In the genomic region with DNA sequence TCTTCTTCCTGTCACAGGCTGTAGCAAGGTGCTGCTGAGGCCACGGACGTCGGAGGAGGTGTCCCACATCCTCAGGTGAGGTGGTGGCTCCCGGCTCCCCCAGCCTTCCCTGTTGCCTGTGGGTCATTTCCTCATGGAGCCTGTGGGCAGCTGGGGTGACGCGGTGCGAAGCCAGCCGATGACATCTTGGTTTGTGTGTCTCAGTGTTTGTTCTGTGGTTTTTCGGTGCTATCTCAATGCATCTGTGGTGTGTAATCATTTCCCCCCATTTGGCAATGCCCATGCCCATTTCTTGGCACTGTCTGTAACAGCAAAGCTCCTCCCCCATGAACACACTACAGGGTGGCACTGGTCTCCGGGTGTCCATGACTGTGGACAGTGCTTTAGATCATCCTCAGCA, we compare ENCODE assay signal across 12 cellular contexts.
A peak's percentile ranks its signal among the peaks of the same experiment; 100 is the strongest.
DNase-seq lines count a peak whose midpoint lies in the region; ATAC-seq and TF ChIP-seq lines count a peak whose summit lies in the region.
"Had no signal": no experiment of that assay in that cellular context is flagged by ENCODE, and none has a peak within 500 bp of the region (broad histone marks: within the 10 kb centered on the region; RNA-seq: fewer than 3 reads in every experiment).

No MANE protein-coding gene starts in this region.

- TF ChIP-seq CTCF in Loucy (conservative IDR thresholded peaks at IDR 0.05; ENCODE audit: low read length): no peak

- H3F3A ChIP-seq in Loucy (ENCODE audit: low read depth): no peaks in the 10 kb centered on the region

- H3K79me2 ChIP-seq in Loucy (ENCODE audit: insufficient read depth, low read length): no peaks in the 10 kb centered on the region

- no peak overlapping the region for H2AFZ ChIP-seq in Loucy (ENCODE audit: low read length)

- peak overlapping the region in 2 of 10 experiments; percentile 42 to 46; a peak in 6 of 20 replicates for H3K4me3 ChIP-seq in BLaER1 treated with 17β-estradiol and CSF1 and Interleukin-3, amounts not matched to agents 10 nM and 100 nM
- H3K4me3 ChIP-seq in Loucy (ENCODE audit: low read length, poor library complexity, severe bottlenecking): no peak overlapping the region
- H3K4me3 ChIP-seq: K562, thoracic aorta had no signal

- H3K9me2 ChIP-seq in Loucy (replicated peaks; ENCODE audit: low read depth, low read length): no peaks in the 10 kb centered on the region

- peak; percentile 39 for DNase-seq in activated CD4-positive, alpha-beta T cell treated with anti-CD3 and anti-CD28 coated beads, Interleukin-2, amount 50 U/mL, for 1 hour
- DNase-seq in glomerular visceral epithelial cell (ENCODE audit: extremely low spot score) (peak; percentile 89), HuH-7.5 (ENCODE audit: low spot score) (no peak), COLO829 (ENCODE audit: low spot score) (no peak)
- no peak for DNase-seq in activated CD8-positive, alpha-beta memory T cell treated with anti-CD3 and anti-CD28 coated beads, Interleukin-2, amount 50 U/mL, for 48 hours
- DNase-seq: Caco-2 had no signal

- peak overlapping the region; percentile 82 to 99 (median 96) for H3K4me2 ChIP-seq in BLaER1 treated with 17β-estradiol and CSF1 and Interleukin-3, amounts not matched to agents 10 nM and 100 nM
- peak overlapping the region; percentile 44 for H3K4me2 ChIP-seq in Loucy (ENCODE audit: low read depth, low read length, poor library complexity, severe bottlenecking)

- no peak for TF ChIP-seq POLR2A in GM18505 (IDR thresholded peaks at IDR 0.05; ENCODE audit: borderline replicate concordance, extremely low read depth, insufficient read depth, insufficient read length)

- peaks cover 3 to 40% (median 11%) of the 10 kb centered on the region in 11 experiments; a peak in 14 of 22 replicates for H3K36me3 ChIP-seq in BLaER1 treated with 17β-estradiol and CSF1 and Interleukin-3, amounts not matched to agents 10 nM and 100 nM
- H3K36me3 ChIP-seq in Loucy (ENCODE audit: insufficient read depth, low read length): peaks cover 3% of the 10 kb centered on the region; the same call in 1 of the 2 replicates

- peak overlapping the region in 10 of 11 experiments; percentile 64 to 85 (median 78); a peak in 20 of 22 replicates for H3K27ac ChIP-seq in BLaER1 treated with 17β-estradiol and CSF1 and Interleukin-3, amounts not matched to agents 10 nM and 100 nM
- H3K27ac ChIP-seq: thoracic aorta, VCaP had no signal

- H3K4me1 ChIP-seq in BLaER1 treated with 17β-estradiol and CSF1 and Interleukin-3, amounts not matched to agents 10 nM and 100 nM: peaks cover 96 to 100% (median 100%) of the 10 kb centered on the region in 10 experiments
- H3K4me1 ChIP-seq in Loucy (ENCODE audit: insufficient read depth, low read length, poor library complexity, severe bottlenecking): peaks cover 43% of the 10 kb centered on the region

- peaks cover 0 to 56% (median 6%) of the 10 kb centered on the region in 11 experiments; a peak in 9 of 22 replicates for H4K20me1 ChIP-seq in BLaER1 treated with 17β-estradiol and CSF1 and Interleukin-3, amounts not matched to agents 10 nM and 100 nM
- H4K20me1 ChIP-seq in Loucy (ENCODE audit: insufficient read depth, low read length, poor library complexity, severe bottlenecking): no peaks in the 10 kb centered on the region

- no peaks in the 10 kb centered on the region for H3K9me3 ChIP-seq in BLaER1 treated with 17β-estradiol and CSF1 and Interleukin-3, amounts not matched to agents 10 nM and 100 nM (replicated peaks in 1 of 11)
- no peaks in the 10 kb centered on the region for H3K9me3 ChIP-seq in Loucy (ENCODE audit: insufficient read depth, low read depth, low read length)
- H3K9me3 ChIP-seq: Caco-2, thoracic aorta had no signal

- H3K9ac ChIP-seq in BLaER1 treated with 17β-estradiol and CSF1 and Interleukin-3, amounts not matched to agents 10 nM and 100 nM: peak overlapping the region in 10 of 11 experiments; percentile 19 to 68 (median 56); a peak in 16 of 22 replicates
- no peak overlapping the region for H3K9ac ChIP-seq in Loucy (ENCODE audit: low read depth, low read length, poor library complexity, severe bottlenecking)

- H3K27me3 ChIP-seq in BLaER1 treated with 17β-estradiol and CSF1 and Interleukin-3, amounts not matched to agents 10 nM and 100 nM: no peaks in the 10 kb centered on the region
- no peaks in the 10 kb centered on the region for H3K27me3 ChIP-seq in Loucy (ENCODE audit: insufficient read depth, low read length, poor library complexity, severe bottlenecking)

- ATAC-seq in GM18505 (IDR thresholded peaks at IDR 0.05; ENCODE audit: unreplicated experiment): no peak
- ATAC-seq: K562 had no signal

Comparison
In these comparisons a context has a peak if more than half of its experiments do, and no peak if none do; other contexts are left out.
1. DNase-seq: peak in activated CD4-positive, alpha-beta T cell treated with anti-CD3 and anti-CD28 coated beads, Interleukin-2, amount 50 U/mL, for 1 hour (single experiment) and glomerular visceral epithelial cell (single experiment); none in HuH-7.5 (single experiment), COLO829 (single experiment) and activated CD8-positive, alpha-beta memory T cell treated with anti-CD3 and anti-CD28 coated beads, Interleukin-2, amount 50 U/mL, for 48 hours (single experiment).